Comparison of ENCODE assay signal across 15 cellular contexts in the genomic region with DNA sequence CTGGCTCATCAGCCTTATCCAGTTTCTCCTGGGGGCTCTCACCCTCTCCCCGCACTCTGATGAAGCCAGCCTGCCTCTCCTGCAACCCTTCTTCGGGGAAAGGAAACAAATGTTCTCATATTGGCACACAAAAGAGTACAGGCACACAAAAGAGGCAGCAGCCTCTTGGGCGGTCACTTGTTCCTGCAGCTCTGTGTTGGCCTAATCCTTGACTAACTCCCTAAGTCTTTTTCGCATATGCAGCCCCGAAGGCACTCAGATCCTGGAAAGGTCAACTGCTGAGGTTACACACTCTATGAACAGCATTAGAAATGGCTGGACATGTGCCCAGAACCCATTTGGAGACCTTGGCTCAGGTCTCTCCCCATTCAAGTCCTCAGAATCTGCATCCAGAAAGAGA. TPM values are rescaled to one million over a fixed set of nuclear protein-coding genes. Genes with fewer than 3 reads are reported as not detected.
DNase-seq lines count a peak whose midpoint lies in the region; ATAC-seq and TF ChIP-seq lines count a peak whose summit lies in the region.
"Had no signal": no experiment of that assay in that cellular context is flagged by ENCODE, and none has a peak within 500 bp of the region (broad histone marks: within the 10 kb centered on the region; RNA-seq: fewer than 3 reads in every experiment).

No MANE protein-coding gene starts in this region.

- H3K27ac Mint-ChIP-seq in neural crest cell (ENCODE audit: unreplicated experiment) = peak overlapping the region; percentile 82

- intact Hi-C loops in adrenal gland (cut with DNase I) (no loop called here), Right ventricle myocardium superior (cut with DNase I) (no loop called here)

- H3K4me1 ChIP-seq in adrenal gland (replicated peaks in 1 of 2) = peaks cover 30 to 36% of the 10 kb centered on the region in 2 donors
- H3K4me1 ChIP-seq in thoracic aorta (ENCODE audit: control insufficient read depth in 1 of 2, low read depth in 2 of 2) = peaks cover 19 to 21% of the 10 kb centered on the region in 2 donors

- H3K4me3 ChIP-seq in adrenal gland (no peak overlapping the region), thoracic aorta (peak overlapping the region; percentile 42)
- H3K4me3 ChIP-seq: dorsolateral prefrontal cortex had no signal

- H3K4me3 Mint-ChIP-seq in neural crest cell = no peak overlapping the region

- H3K36me3 Mint-ChIP-seq in neural crest cell (ENCODE audit: low read depth) = no peaks in the 10 kb centered on the region

- H3K9me3 ChIP-seq in adrenal gland (replicated peaks in 1 of 3) (no peaks in the 10 kb centered on the region), thoracic aorta (no peaks in the 10 kb centered on the region)

- no peaks in the 10 kb centered on the region for H3K4me1 Mint-ChIP-seq in neural crest cell

- no peaks in the 10 kb centered on the region for H3K27me3 ChIP-seq in adrenal gland
- no peaks in the 10 kb centered on the region for H3K27me3 ChIP-seq in thoracic aorta (replicated peaks; ENCODE audit: insufficient read depth)
- H3K27me3 ChIP-seq: dorsolateral prefrontal cortex had no signal

- TF ChIP-seq POLR2A in adrenal gland (IDR thresholded peaks at IDR 0.05) = no peak

- H3K27me3 Mint-ChIP-seq in neural crest cell (ENCODE audit: low read depth) = no peaks in the 10 kb centered on the region

- ATAC-seq in Right ventricle myocardium superior (ENCODE audit: poor library complexity) (peak; percentile 87), thoracic aorta (ENCODE audit: insufficient number of reproducible peaks, low FRiP score, low read depth) (no peak), GM19452 (IDR thresholded peaks at IDR 0.05; ENCODE audit: unreplicated experiment) (no peak), GM21367 (IDR thresholded peaks at IDR 0.05; ENCODE audit: unreplicated experiment) (no peak)

- TF ChIP-seq CTCF in adrenal gland (IDR thresholded peaks at IDR 0.05) = no peak
- no peak for TF ChIP-seq CTCF in neural crest cell (conservative IDR thresholded peaks at IDR 0.05)
- TF ChIP-seq CTCF in thoracic aorta (IDR thresholded peaks at IDR 0.05) = no peak

- H3K27ac ChIP-seq in adrenal gland (peak overlapping the region in 3 of 5 donors; percentile 57 to 82 (median 65)), thoracic aorta (peak overlapping the region; percentile 34 to 60)

- 45 to 71% (median 57%) methylated on average over 4 to 5 of the region's 5 CpGs for WGBS in adrenal gland, 4 donors

- DNase-seq in adrenal gland (peak in 6 of 7 donors; percentile 30 to 78 (median 70)), Right ventricle myocardium superior (peak; percentile 69), neural crest cell (ENCODE audit: low read depth, low spot score) (no peak), thoracic aorta (ENCODE audit: low spot score) (no peak), HT-29 (ENCODE audit: low spot score) (no peak), NCI-H146 treated with DMSO at 0.1 percent for 48 hours (lab: John Stamatoyannopoulos, UW; ENCODE audit: unreplicated experiment) (no peak)
- DNase-seq: activated CD4-positive, CD25-positive, alpha-beta regulatory T cell treated with anti-CD3 and anti-CD28 coated beads, Interleukin-2, amount 50 U/mL, for 72 hours; activated T-cell treated with anti-CD3 and anti-CD28 coated beads for 4 hours; DMS 273 treated with DMSO at 0.1 percent for 48 hours; stimulated activated CD4-positive, alpha-beta T cell treated with anti-CD3 and anti-CD28 coated beads, Interleukin-15, amount 100 ng/mL, for 24 hours had no signal

- H3K36me3 ChIP-seq in adrenal gland (replicated peaks in 1 of 2) (no peaks in the 10 kb centered on the region), thoracic aorta (no peaks in the 10 kb centered on the region)

- H3K9me3 Mint-ChIP-seq in neural crest cell = no peaks in the 10 kb centered on the region

RNA-seq across cellular contexts. Expression of a gene that starts 7.4 kb away (rescaled TPM):
- total RNA-seq in adrenal gland (not detected), Right ventricle myocardium superior (not detected), neural crest cell (not detected in 2 replicates), thoracic aorta (not detected)
- under 1 TPM in 2 of 3 donors, not detected in 1; 0.17 to 0.56 TPM for polyA plus RNA-seq in adrenal gland
- total RNA-seq in HT-29 (2014; rRNA removed; shearing (Covaris generic)) = not detected in 2 replicates
- total RNA-seq: frontal cortex, kidney epithelial cell had no signal

RNA-seq across cellular contexts. Expression of a gene that starts 25.0 kb away (rescaled TPM):
- 10 to 100 TPM in 7 of 8 donors, 1 to 10 TPM in 1; 8.7 to 30.9 (median 12.6) TPM for total RNA-seq in adrenal gland
- polyA plus RNA-seq in adrenal gland = 10 to 100 TPM in 2 of 3 donors, 1 to 10 TPM in 1; 4.1 to 22.5 (median 11.6) TPM
- 5.4 TPM for total RNA-seq in Right ventricle myocardium superior
- total RNA-seq in neural crest cell = 32.6 and 33.2 TPM in 2 replicates
- 1 to 10 TPM; 8.9 to 9.1 TPM for total RNA-seq in thoracic aorta
- 3.4 and 4.4 TPM in 2 replicates for total RNA-seq in HT-29 (2014; rRNA removed; shearing (Covaris generic))

RNA-seq across cellular contexts. Expression of a gene that starts 27.7 kb away (rescaled TPM):
- total RNA-seq in adrenal gland (1 to 10 TPM; 1.0 to 2.2 (median 1.3) TPM), Right ventricle myocardium superior (0.83 TPM), neural crest cell (58.4 and 63.0 TPM in 2 replicates), thoracic aorta (1 to 10 TPM in 1 of 2 donors, not detected in 1; 2.5 TPM)
- 1 to 10 TPM in 1 of 3 donors, under 1 TPM in 2; 0.57 to 3.0 (median 0.64) TPM for polyA plus RNA-seq in adrenal gland
- total RNA-seq in HT-29 (2014; rRNA removed; shearing (Covaris generic)) = 16.3 and 33.6 TPM in 2 replicates

Comparison
In these comparisons a context has a peak if more than half of its experiments do, and no peak if none do; other contexts are left out.
1. DNase-seq: peak in adrenal gland (6 of 7) and Right ventricle myocardium superior (single experiment); none in neural crest cell (single experiment), thoracic aorta (single experiment), HT-29 (single experiment) and NCI-H146 treated with DMSO at 0.1 percent for 48 hours (single experiment).